In the genomic region with DNA sequence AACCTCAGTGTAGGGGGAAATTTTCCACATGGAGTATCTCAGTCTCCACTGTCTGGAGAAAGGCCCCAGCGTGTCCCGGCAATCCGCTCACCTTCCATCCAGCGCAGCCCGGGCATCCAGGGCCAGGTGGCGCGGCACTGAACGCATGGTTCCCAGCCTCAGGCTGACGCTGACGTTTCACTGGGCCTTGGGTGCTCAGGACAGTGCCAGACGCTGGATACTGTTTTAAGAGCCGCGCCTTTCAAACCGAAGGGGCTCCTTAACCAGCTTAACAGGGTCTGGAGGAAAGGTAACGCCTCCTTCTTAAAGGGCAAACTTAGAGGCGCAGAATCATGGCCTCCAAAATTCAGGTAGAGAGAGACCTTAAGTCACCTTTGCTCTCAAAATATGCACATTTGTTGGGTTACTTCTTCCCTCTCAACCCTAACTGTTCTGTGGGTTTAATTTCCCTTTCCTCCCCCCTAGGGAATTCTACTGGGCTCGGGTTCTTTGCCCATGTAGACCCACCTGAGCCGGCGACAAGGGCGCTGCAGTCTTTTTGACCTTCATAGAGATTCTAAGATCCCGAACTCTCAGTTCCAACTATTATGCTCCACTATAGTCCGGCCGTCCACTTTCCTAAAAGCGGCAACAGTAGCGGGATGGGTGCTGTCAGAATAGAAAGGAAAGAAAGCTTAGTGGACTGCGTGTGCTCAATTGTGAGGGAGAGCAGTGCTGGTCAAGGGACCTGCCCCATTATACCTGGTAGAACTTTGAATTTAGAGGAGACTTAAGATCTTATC, we compare ENCODE assay signal across 21 cellular contexts. TPM values are rescaled to one million over a fixed set of nuclear protein-coding genes. Genes with fewer than 3 reads are reported as not detected.
A peak's percentile ranks its signal among the peaks of the same experiment; 100 is the strongest.
DNase-seq lines count a peak whose midpoint lies in the region; ATAC-seq, FAIRE-seq and TF ChIP-seq lines count a peak whose summit lies in the region.
"Had no signal": no experiment of that assay in that cellular context is flagged by ENCODE, and none has a peak within 500 bp of the region (broad histone marks: within the 10 kb centered on the region; RNA-seq: fewer than 3 reads in every experiment).

No MANE protein-coding gene starts in this region.

- H3K27ac Mint-ChIP-seq in natural killer cell treated with Interleukin-12 subunit alpha and Interleukin-12 subunit beta and Interleukin-15 and Interleukin-18, amount 100 ng/mL, for 72 hours, result no peak overlapping the region
- no peak overlapping the region for H3K27ac Mint-ChIP-seq in natural killer cell
- H3K27ac Mint-ChIP-seq in T-helper 17 cell, result peak overlapping the region; percentile 24
- H3K27ac Mint-ChIP-seq in type B pancreatic cell, result no peak overlapping the region
- H3K27ac Mint-ChIP-seq: activated naive CD4-positive, alpha-beta T cell treated with anti-CD3 and anti-CD28 coated beads, Interleukin-2, amount 50 U/mL, for 72 hours had no signal

- peaks cover 43% of the 10 kb centered on the region for H3K4me1 ChIP-seq in iPS-18a (ENCODE audit: control insufficient read depth, low read depth, low read length)

- H3K4me1 Mint-ChIP-seq in natural killer cell treated with Interleukin-12 subunit alpha and Interleukin-12 subunit beta and Interleukin-15 and Interleukin-18, amount 100 ng/mL, for 72 hours (ENCODE audit: low read depth in 2 of 2), result peaks cover 56 to 59% of the 10 kb centered on the region in 2 donors
- H3K4me1 Mint-ChIP-seq in natural killer cell (peaks cover 62 to 77% of the 10 kb centered on the region in 2 donors), T-helper 17 cell (peaks cover 67% of the 10 kb centered on the region), type B pancreatic cell (ENCODE audit: unreplicated experiment) (peaks cover 42% of the 10 kb centered on the region)

- no peak for TF ChIP-seq POLR2A in GM12892 (IDR thresholded peaks at IDR 0.05; ENCODE audit: low read depth, low read length)

- H3K36me3 ChIP-seq in iPS-18a (ENCODE audit: control insufficient read depth, low read depth, low read length), result no peaks in the 10 kb centered on the region
- H3K36me3 ChIP-seq: gastroesophageal sphincter, Peyer's patch, tibial nerve had no signal

- peaks cover 5% of the 10 kb centered on the region for H3K36me3 Mint-ChIP-seq in natural killer cell treated with Interleukin-12 subunit alpha and Interleukin-12 subunit beta and Interleukin-15 and Interleukin-18, amount 100 ng/mL, for 72 hours
- H3K36me3 Mint-ChIP-seq in natural killer cell, result no peaks in the 10 kb centered on the region
- peaks cover 2% of the 10 kb centered on the region for H3K36me3 Mint-ChIP-seq in T-helper 17 cell (ENCODE audit: low read depth)
- peaks cover 4% of the 10 kb centered on the region for H3K36me3 Mint-ChIP-seq in type B pancreatic cell

- intact Hi-C loops in natural killer cell (cut with micrococcal nuclease), result loop anchor here (10.0 kb wide), 1 partner anchor 241 kb away; the partner anchor contains the start of gene NEK7

- no peak for FAIRE-seq in GM12892 (lab: Jason Lieb, UNC)
- FAIRE-seq: endometrium had no signal

- H3K27me3 ChIP-seq in iPS-18a (ENCODE audit: control insufficient read depth, insufficient read depth, low read length), result peaks cover 100% of the 10 kb centered on the region

- no peak overlapping the region for H3K9ac ChIP-seq in iPS-18a (ENCODE audit: low read length)

- ATAC-seq in natural killer cell treated with Interleukin-12 subunit alpha and Interleukin-12 subunit beta and Interleukin-15 and Interleukin-18, amount 100 ng/mL, for 72 hours, result no peak
- no peak for ATAC-seq in natural killer cell
- no peak for ATAC-seq in T-helper 17 cell
- no peak for ATAC-seq in HG03457 (IDR thresholded peaks at IDR 0.05; ENCODE audit: unreplicated experiment)
- ATAC-seq: gastroesophageal sphincter had no signal

- TF ChIP-seq CTCF in natural killer cell (IDR thresholded peaks at IDR 0.05) (no peak), type B pancreatic cell (conservative IDR thresholded peaks at IDR 0.05) (no peak)

- H3K9me3 ChIP-seq in T-helper 17 cell (ENCODE audit: control insufficient read depth, low read length, poor library complexity, severe bottlenecking) (no peaks in the 10 kb centered on the region), iPS-18a (ENCODE audit: control insufficient read depth, low read depth, low read length) (no peaks in the 10 kb centered on the region)
- H3K9me3 ChIP-seq: gastroesophageal sphincter, Peyer's patch, tibial nerve had no signal

- H3K4me3 Mint-ChIP-seq in natural killer cell treated with Interleukin-12 subunit alpha and Interleukin-12 subunit beta and Interleukin-15 and Interleukin-18, amount 100 ng/mL, for 72 hours, result peak overlapping the region; percentile 72
- H3K4me3 Mint-ChIP-seq in natural killer cell, result no peak overlapping the region
- peak overlapping the region; percentile 67 for H3K4me3 Mint-ChIP-seq in T-helper 17 cell
- peak overlapping the region; percentile 84 for H3K4me3 Mint-ChIP-seq in type B pancreatic cell

- no peak overlapping the region for H3K27ac ChIP-seq in iPS-18a (ENCODE audit: low read length)
- H3K27ac ChIP-seq: gastroesophageal sphincter, Peyer's patch, tibial nerve had no signal

- peaks cover 78 to 84% of the 10 kb centered on the region in 2 donors for H3K27me3 Mint-ChIP-seq in natural killer cell treated with Interleukin-12 subunit alpha and Interleukin-12 subunit beta and Interleukin-15 and Interleukin-18, amount 100 ng/mL, for 72 hours
- H3K27me3 Mint-ChIP-seq in natural killer cell (ENCODE audit: low read depth in 2 of 2) (peaks cover 87 to 92% of the 10 kb centered on the region in 2 donors), T-helper 17 cell (peaks cover 93% of the 10 kb centered on the region), type B pancreatic cell (peaks cover 99% of the 10 kb centered on the region)

- peak overlapping the region; percentile 39 for H3K4me3 ChIP-seq in iPS-18a (ENCODE audit: low read length)
- H3K4me3 ChIP-seq: tibial nerve had no signal

- H3K9me3 Mint-ChIP-seq in natural killer cell treated with Interleukin-12 subunit alpha and Interleukin-12 subunit beta and Interleukin-15 and Interleukin-18, amount 100 ng/mL, for 72 hours, result no peaks in the 10 kb centered on the region
- no peaks in the 10 kb centered on the region for H3K9me3 Mint-ChIP-seq in natural killer cell
- peaks cover 4% of the 10 kb centered on the region for H3K9me3 Mint-ChIP-seq in type B pancreatic cell
- H3K9me3 Mint-ChIP-seq: activated naive CD4-positive, alpha-beta T cell treated with anti-CD3 and anti-CD28 coated beads, Interleukin-2, amount 50 U/mL, for 72 hours; central memory CD8-positive, alpha-beta T cell had no signal

- no peak for DNase-seq in natural killer cell treated with Interleukin-12 subunit alpha and Interleukin-12 subunit beta and Interleukin-15 and Interleukin-18, amount 100 ng/mL, for 72 hours (ENCODE audit: low spot score)
- no peak for DNase-seq in natural killer cell
- no peak for DNase-seq in T-helper 17 cell
- no peak for DNase-seq in type B pancreatic cell (ENCODE audit: extremely low spot score, unreplicated experiment)
- no peak for DNase-seq in activated gamma-delta T cell (lab: John Stamatoyannopoulos, UW)
- no peak for DNase-seq in GM12892 (ENCODE audit: insufficient read length)
- DNase-seq: kidney glomerular epithelial cell; MM.1S; NCI-H2029; NCI-H526 treated with DMSO at 0.1 percent for 48 hours; Peyer's patch; stimulated activated CD4-positive, alpha-beta T cell treated with anti-CD3 and anti-CD28 coated beads, Interleukin-1b, Interleukin-23, amount 100 ng/mL, for 48 hours; T-helper 1 cell had no signal

RNA-seq across cellular contexts. Expression of gene LHX9, which starts 3.5 kb away (rescaled TPM):
- under 1 TPM in 1 of 2 donors, not detected in 1; 0.20 TPM for total RNA-seq in natural killer cell treated with Interleukin-12 subunit alpha and Interleukin-12 subunit beta and Interleukin-15 and Interleukin-18, amount 100 ng/mL, for 72 hours
- not detected for total RNA-seq in natural killer cell
- total RNA-seq in T-helper 17 cell, result not detected
- 0.31 and 1.7 TPM in 2 replicates for total RNA-seq in type B pancreatic cell (ENCODE audit: low replicate concordance)
- polyA plus RNA-seq in GM12892 (2012; ENCODE audit: missing spikeins), result not detected
- total RNA-seq: activated naive CD4-positive, alpha-beta T cell treated with anti-CD3 and anti-CD28 coated beads, Interleukin-2, amount 50 U/mL, for 72 hours; gastroesophageal sphincter; Peyer's patch had no signal
- polyA plus RNA-seq: CD14-positive monocyte had no signal

RNA-seq across cellular contexts. Expression of gene C1orf53, which starts 11.3 kb away (rescaled TPM):
- 1 to 10 TPM in 1 of 2 donors, not detected in 1; 1.8 TPM for total RNA-seq in natural killer cell treated with Interleukin-12 subunit alpha and Interleukin-12 subunit beta and Interleukin-15 and Interleukin-18, amount 100 ng/mL, for 72 hours
- total RNA-seq in natural killer cell, result not detected
- not detected for total RNA-seq in T-helper 17 cell
- total RNA-seq in type B pancreatic cell (ENCODE audit: low replicate concordance), result 2.2 and 3.7 TPM in 2 replicates
- not detected for polyA plus RNA-seq in GM12892 (2012; ENCODE audit: missing spikeins)
- total RNA-seq: tibial nerve had no signal
